6 cellular contexts compared by ENCODE assay signal in genomic region chr16:84420556-84420955, GRCh38. TPM values are rescaled to one million over a fixed set of nuclear protein-coding genes. Genes with fewer than 3 reads are reported as not detected.
"Had no signal": no experiment of that assay in that cellular context is flagged by ENCODE, and none has a peak within 500 bp of the region (broad histone marks: within the 10 kb centered on the region; RNA-seq: fewer than 3 reads in every experiment).

No MANE protein-coding gene starts in this region.

RNA-seq across cellular contexts. Expression of gene ATP2C2, which starts 52.2 kb away (rescaled TPM):
- total RNA-seq: myocyte, natural killer cell, osteocyte, pulmonary artery endothelial cell, skeletal muscle tissue had no signal
- polyA plus RNA-seq: mammary epithelial cell had no signal
